In genomic region chr22:43521716-43522115, GRCh38 we compare ENCODE assay signal across 13 cellular contexts.
"Had no signal": no experiment of that assay in that cellular context is flagged by ENCODE, and none has a peak within 500 bp of the region (broad histone marks: within the 10 kb centered on the region; RNA-seq: fewer than 3 reads in every experiment).

No MANE protein-coding gene starts in this region.

- H3K4me3 ChIP-seq: cardiac muscle cell, gastrocnemius medialis, heart left ventricle, ovary, upper lobe of right lung had no signal

- H3K27ac ChIP-seq: cardiac muscle cell, gastrocnemius medialis, heart left ventricle, ovary, upper lobe of right lung, VCaP had no signal

- ATAC-seq: gastrocnemius medialis; heart left ventricle; naive thymus-derived CD8-positive, alpha-beta T cell; stimulated activated naive B cell treated with anti-CD40 and anti-IgM and Interleukin-4, amounts not matched to agents 10 μg/mL and 1 μg/mL and 100 μg/mL, for 72 hours; T-helper 17 cell; upper lobe of right lung had no signal

- H3K27me3 ChIP-seq: cardiac muscle cell, ovary, upper lobe of right lung had no signal

- H3K36me3 ChIP-seq: cardiac muscle cell, gastrocnemius medialis, heart left ventricle, ovary, upper lobe of right lung had no signal

- DNase-seq: activated CD4-positive, alpha-beta T cell treated with anti-CD3 and anti-CD28 coated beads, Interleukin-2, amount 50 U/mL, for 4 hours; activated CD4-positive, CD25-positive, alpha-beta regulatory T cell treated with anti-CD3 and anti-CD28 coated beads, Interleukin-2, amount 50 U/mL, for 72 hours; dermis blood vessel endothelial cell; gastrocnemius medialis; heart left ventricle; immature natural killer cell; ovary; stimulated activated naive B cell treated with anti-CD40 and anti-IgM and Interleukin-4, amounts not matched to agents 10 μg/mL and 1 μg/mL and 100 μg/mL, for 72 hours; T-helper 17 cell had no signal

- H3K4me1 ChIP-seq: heart left ventricle, upper lobe of right lung had no signal

- H3K9me3 ChIP-seq: gastrocnemius medialis, heart left ventricle, ovary, upper lobe of right lung had no signal
